Comparison of ENCODE assay signal across 9 cellular contexts in the genomic region with DNA sequence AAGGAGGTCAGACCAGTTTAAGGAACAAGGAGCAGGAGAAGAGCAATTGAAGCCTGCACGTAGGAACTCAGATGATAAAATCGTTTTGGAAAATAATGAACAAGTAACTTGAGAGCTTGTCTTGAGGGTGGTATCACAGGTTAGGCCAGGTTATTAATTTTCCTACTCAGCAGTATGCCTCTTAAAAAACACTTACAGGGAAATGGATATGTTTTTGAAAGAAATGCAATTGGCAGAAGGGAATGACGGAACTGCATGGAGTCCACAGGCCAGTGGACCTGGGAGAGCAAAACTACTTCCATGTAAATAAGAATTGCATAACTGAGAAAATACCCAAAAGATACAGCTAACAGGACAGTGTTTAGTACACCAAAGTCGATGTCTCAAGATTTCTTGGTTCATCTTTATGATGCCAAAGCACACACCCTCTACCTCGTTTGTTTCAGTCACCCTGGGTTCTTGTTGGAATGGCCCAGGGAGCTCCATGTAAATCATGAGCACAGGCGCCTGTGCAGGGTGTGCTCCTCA. TPM values are rescaled to one million over a fixed set of nuclear protein-coding genes. Genes with fewer than 3 reads are reported as not detected.
DNase-seq lines count a peak whose midpoint lies in the region; ATAC-seq, FAIRE-seq and TF ChIP-seq lines count a peak whose summit lies in the region.
"Had no signal": no experiment of that assay in that cellular context is flagged by ENCODE, and none has a peak within 500 bp of the region (broad histone marks: within the 10 kb centered on the region; RNA-seq: fewer than 3 reads in every experiment).

No MANE protein-coding gene starts in this region.

- peaks cover 69% of the 10 kb centered on the region for H3K4me1 Mint-ChIP-seq in activated naive CD8-positive, alpha-beta T cell (ENCODE audit: low read depth)
- H3K4me1 Mint-ChIP-seq in neural progenitor cell: peaks cover 18% of the 10 kb centered on the region

- DNase-seq in SK-N-SH (no peak), kidney (no peak), suprapubic skin (ENCODE audit: low spot score in 2 of 2) (no peak), neural progenitor cell (ENCODE audit: low spot score) (no peak), MV-4-11 (lab: John Stamatoyannopoulos, UW) (no peak), NCI-H774 (lab: John Stamatoyannopoulos, UW) (no peak)
- DNase-seq: NCI-H1694 treated with DMSO at 0.1 percent for 48 hours had no signal

- H3K36me3 ChIP-seq in SK-N-SH (replicated peaks in 1 of 2; ENCODE audit: control insufficient read depth in 1 of 2, insufficient read depth in 2 of 2, low read length in 1 of 2): peaks cover 7 to 36% of the 10 kb centered on the region in 2 experiments
- no peaks in the 10 kb centered on the region for H3K36me3 ChIP-seq in kidney (ENCODE audit: control insufficient read depth in 1 of 2, insufficient read depth in 2 of 2, low read length in 2 of 2)
- no peaks in the 10 kb centered on the region for H3K36me3 ChIP-seq in suprapubic skin
- no peaks in the 10 kb centered on the region for H3K36me3 ChIP-seq in neural progenitor cell

- H3K9ac ChIP-seq in SK-N-SH: peak overlapping the region; percentile 70
- no peak overlapping the region for H3K9ac ChIP-seq in kidney (ENCODE audit: low read length in 2 of 2)
- H3K9ac ChIP-seq in neural progenitor cell: no peak overlapping the region

- H3K27ac Mint-ChIP-seq in activated naive CD8-positive, alpha-beta T cell: peak overlapping the region; percentile 75
- no peak overlapping the region for H3K27ac Mint-ChIP-seq in neural progenitor cell

- H3K4me2 ChIP-seq in SK-N-SH (peak overlapping the region; percentile 38), neural progenitor cell (no peak overlapping the region)

- H3K27ac ChIP-seq in SK-N-SH (ENCODE audit: low read depth in 2 of 2, low read length in 1 of 2) (peak overlapping the region; percentile 82 to 97; a peak in 3 of 4 replicates), kidney (ENCODE audit: low read depth in 2 of 2, low read length in 2 of 2) (peak overlapping the region; percentile 7 to 79), suprapubic skin (peak overlapping the region; percentile 77), neural progenitor cell (no peak overlapping the region)

- no peak for TF ChIP-seq RAD21 in SK-N-SH (IDR thresholded peaks at IDR 0.05; ENCODE audit: low read length)

- H3K4me3 ChIP-seq in SK-N-SH (ENCODE audit: low read depth in 2 of 2, low read length in 1 of 2): no peak overlapping the region
- H3K4me3 ChIP-seq in kidney (ENCODE audit: low read length in 2 of 2): no peak overlapping the region
- no peak overlapping the region for H3K4me3 ChIP-seq in suprapubic skin
- H3K4me3 ChIP-seq in neural progenitor cell: no peak overlapping the region

- TF ChIP-seq CTCF in SK-N-SH (IDR thresholded peaks at IDR 0.05) (no peak), kidney (IDR thresholded peaks at IDR 0.05; ENCODE audit: borderline replicate concordance, extremely low read depth, insufficient read depth) (no peak), suprapubic skin (IDR thresholded peaks at IDR 0.05) (no peak), neural progenitor cell (IDR thresholded peaks at IDR 0.05) (no peak)

- WGBS in SK-N-SH (ENCODE audit: low lambda C conversion rate): 69% methylated on average over 6 of the region's 6 CpGs
- WGBS in suprapubic skin: 63% methylated on average over 6 of the region's 6 CpGs

- peaks cover 22% of the 10 kb centered on the region for H3K36me3 Mint-ChIP-seq in activated naive CD8-positive, alpha-beta T cell
- H3K36me3 Mint-ChIP-seq in neural progenitor cell: peaks cover 8% of the 10 kb centered on the region

- no peaks in the 10 kb centered on the region for H3K9me2 ChIP-seq in SK-N-SH

- CTCF ChIA-PET in SK-N-SH (lab: Yijun Ruan, JAX): interaction anchor here (0.6 to 0.7 kb wide), 2 partner anchors 9 to 41 kb away, joined by 3 read pairs; no protein-coding TSS in a partner anchor

- H4K20me1 ChIP-seq in SK-N-SH (ENCODE audit: insufficient read depth): no peaks in the 10 kb centered on the region
- no peaks in the 10 kb centered on the region for H4K20me1 ChIP-seq in neural progenitor cell (ENCODE audit: low read depth)

- H3K4me3 Mint-ChIP-seq in activated naive CD8-positive, alpha-beta T cell: peak overlapping the region; percentile 36
- H3K4me3 Mint-ChIP-seq in neural progenitor cell: no peak overlapping the region

- H3K9me3 ChIP-seq in SK-N-SH (no peaks in the 10 kb centered on the region), kidney (ENCODE audit: control insufficient read depth in 1 of 2, low read length in 2 of 2) (no peaks in the 10 kb centered on the region), suprapubic skin (no peaks in the 10 kb centered on the region), neural progenitor cell (ENCODE audit: low read depth) (no peaks in the 10 kb centered on the region)

- H2AFZ ChIP-seq in SK-N-SH (ENCODE audit: low read depth) (no peak overlapping the region), neural progenitor cell (replicated peaks) (no peak overlapping the region)

- intact Hi-C loops in kidney (cut with DNase I): no loop called here

- TF ChIP-seq POLR2A in suprapubic skin (IDR thresholded peaks at IDR 0.05): no peak

- no peaks in the 10 kb centered on the region for H3K9me3 Mint-ChIP-seq in activated naive CD8-positive, alpha-beta T cell (ENCODE audit: low read depth)
- peaks cover 13% of the 10 kb centered on the region for H3K9me3 Mint-ChIP-seq in neural progenitor cell

- H3K27me3 ChIP-seq in SK-N-SH (ENCODE audit: insufficient read depth) (no peaks in the 10 kb centered on the region), suprapubic skin (no peaks in the 10 kb centered on the region), neural progenitor cell (no peaks in the 10 kb centered on the region)

- no peak for TF ChIP-seq EP300 in SK-N-SH (IDR thresholded peaks at IDR 0.05; ENCODE audit: borderline replicate concordance in 1 of 2, low read depth in 1 of 2, low read length in 1 of 2)
- TF ChIP-seq EP300 in suprapubic skin (IDR thresholded peaks at IDR 0.05): no peak

- H3K4me1 ChIP-seq in SK-N-SH (ENCODE audit: control insufficient read depth in 1 of 2, insufficient read depth in 2 of 2, low read depth in 1 of 2, low read length in 1 of 2) (peaks cover 31 to 61% of the 10 kb centered on the region in 2 experiments), kidney (ENCODE audit: control insufficient read depth in 1 of 2, insufficient read depth in 1 of 2, low read depth in 1 of 2, low read length in 2 of 2) (peaks cover 29 to 32% of the 10 kb centered on the region in 2 donors), suprapubic skin (peaks cover 82% of the 10 kb centered on the region), neural progenitor cell (no peaks in the 10 kb centered on the region)

- no peak for FAIRE-seq in kidney (lab: Jason Lieb, UNC)

- no peak for ATAC-seq in SK-N-SH treated with all-trans-retinoic acid at 6 μM for 48 hours

- POLR2A ChIA-PET in SK-N-SH (lab: Yijun Ruan, JAX): no interaction called here

- H3K27me3 Mint-ChIP-seq in activated naive CD8-positive, alpha-beta T cell: no peaks in the 10 kb centered on the region
- no peaks in the 10 kb centered on the region for H3K27me3 Mint-ChIP-seq in neural progenitor cell (ENCODE audit: insufficient read depth, low read depth)

- peaks cover 63% of the 10 kb centered on the region for H3F3A ChIP-seq in SK-N-SH (replicated peaks; ENCODE audit: insufficient read depth)
- no peaks in the 10 kb centered on the region for H3F3A ChIP-seq in neural progenitor cell (ENCODE audit: low read depth)

- H3K79me2 ChIP-seq in SK-N-SH (ENCODE audit: insufficient read depth) (peaks cover 91% of the 10 kb centered on the region), neural progenitor cell (ENCODE audit: low read depth) (no peaks in the 10 kb centered on the region)

TF ChIP-seq in SK-N-SH, 30 proteins besides CTCF, POLR2A, EP300 and RAD21 (continues in another document):
- TF ChIP-seq GATA2 (CRISPR knock-in tag; IDR thresholded peaks at IDR 0.05): no peak
- no peak for TF ChIP-seq NRF1 (IDR thresholded peaks at IDR 0.05; ENCODE audit: low read depth, low read length)
- TF ChIP-seq MXI1 (IDR thresholded peaks at IDR 0.05; ENCODE audit: low read depth, low read length): no peak
- TF ChIP-seq, protein P1, sequence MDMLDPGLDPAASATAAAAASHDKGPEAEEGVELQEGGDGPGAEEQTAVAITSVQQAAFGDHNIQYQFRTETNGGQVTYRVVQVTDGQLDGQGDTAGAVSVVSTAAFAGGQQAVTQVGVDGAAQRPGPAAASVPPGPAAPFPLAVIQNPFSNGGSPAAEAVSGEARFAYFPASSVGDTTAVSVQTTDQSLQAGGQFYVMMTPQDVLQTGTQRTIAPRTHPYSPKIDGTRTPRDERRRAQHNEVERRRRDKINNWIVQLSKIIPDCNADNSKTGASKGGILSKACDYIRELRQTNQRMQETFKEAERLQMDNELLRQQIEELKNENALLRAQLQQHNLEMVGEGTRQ (IDR thresholded peaks at IDR 0.05; ENCODE audit: borderline replicate concordance, low read depth, low read length): no peak
- TF ChIP-seq SIN3A (IDR thresholded peaks at IDR 0.05; ENCODE audit: borderline replicate concordance, low read depth, low read length): no peak
- TF ChIP-seq YY1 (IDR thresholded peaks at IDR 0.05; ENCODE audit: low read depth): no peak
- no peak for TF ChIP-seq RXRA (IDR thresholded peaks at IDR 0.05; ENCODE audit: borderline replicate concordance, low read depth)

TF ChIP-seq in SK-N-SH treated with all-trans-retinoic acid at 6 μM for 48 hours, 23 proteins besides CTCF, POLR2A, EP300 and RAD21:
- no peak for TF ChIP-seq GLIS3 (CRISPR knock-in tag; IDR thresholded peaks at IDR 0.05)
- no peak for TF ChIP-seq ZNF70 (CRISPR knock-in tag; IDR thresholded peaks at IDR 0.05)
- no peak for TF ChIP-seq ZC3H10 (CRISPR knock-in tag; IDR thresholded peaks at IDR 0.05)
- TF ChIP-seq SNAI2 (CRISPR knock-in tag; IDR thresholded peaks at IDR 0.05): no peak

RNA-seq across cellular contexts. Expression of a gene that starts 35.2 kb away (rescaled TPM):
- polyA plus RNA-seq in SK-N-SH (2012; rRNA removed): 24.5 and 27.9 TPM in 2 replicates
- polyA plus RNA-seq in SK-N-SH (2012; cell fraction: cytosol; rRNA removed): 38.4 and 46.6 TPM in 2 replicates
- 21.4 and 39.6 TPM in 2 replicates for polyA plus RNA-seq in SK-N-SH (2012; cell fraction: nucleus; rRNA removed)
- total RNA-seq in kidney: 70.5 TPM
- 18.8 TPM for polyA plus RNA-seq in kidney (ENCODE audit: insufficient read depth, low read depth, low replicate concordance)
- 10 to 100 TPM; 64.2 to 92.4 (median 73.4) TPM for total RNA-seq in suprapubic skin
- 19.6 and 25.0 TPM in 2 replicates for total RNA-seq in neural progenitor cell (ENCODE audit: low replicate concordance)
